In genomic region chr16:75647138-75647491, GRCh38 we compare ENCODE assay signal across 8 cellular contexts. TPM values are rescaled to one million over a fixed set of nuclear protein-coding genes. Genes with fewer than 3 reads are reported as not detected.
DNase-seq lines count a peak whose midpoint lies in the region; ATAC-seq and TF ChIP-seq lines count a peak whose summit lies in the region.

No MANE protein-coding gene starts in this region.

- in situ Hi-C loops in mammary epithelial cell (cut with MboI; ENCODE audit: low sequenced_read_pairs in 2 of 2): loop anchor here in 1 of 2 donors (10.0 kb wide), 1 partner anchor 108 kb away; no protein-coding TSS in a partner anchor

- peak overlapping the region; percentile 98 for H4K8ac ChIP-seq in mesenchymal stem cell (ENCODE audit: low read length)

- peak overlapping the region; percentile 82 for H3K27ac ChIP-seq in mammary epithelial cell (ENCODE audit: insufficient read depth, low read depth, low read length)
- peak overlapping the region; percentile 80 for H3K27ac ChIP-seq in mesenchymal stem cell (ENCODE audit: low read length, poor library complexity, severe bottlenecking)
- H3K27ac ChIP-seq in aorta (ENCODE audit: low read depth in 1 of 2, low read length in 2 of 2): peak overlapping the region; percentile 3 to 22

- whole genome bisulfite sequencing in mammary epithelial cell (ENCODE audit: low coverage, missing lambda C conversion rate): 2% methylated on average over 15 of the region's 17 CpGs
- 0% methylated on average over 17 of the region's 17 CpGs for whole genome bisulfite sequencing in mesenchymal stem cell
- whole genome bisulfite sequencing in aorta, 2 donors: 0% methylated on average over 17 of the region's 17 CpGs

- intact Hi-C loops in mammary epithelial cell (cut with micrococcal nuclease): loop anchor here (2.0 to 10.0 kb wide), 3 partner anchors 24 to 1538 kb away; partner anchors contain the start of genes ADAT1 and GABARAPL2
- intact Hi-C loops in aorta (cut with DNase I): loop anchor here in 1 of 2 donors (1.0 kb wide), 1 partner anchor 24 kb away; the partner anchor contains the start of gene ADAT1

- H2BK15ac ChIP-seq in mesenchymal stem cell (ENCODE audit: low read depth, poor library complexity, severe bottlenecking): no peak overlapping the region

- H3K14ac ChIP-seq in mesenchymal stem cell (ENCODE audit: low read length in 2 of 2): peak overlapping the region in 1 of 2 experiments; percentile 3

- H2AFZ ChIP-seq in mammary epithelial cell (ENCODE audit: low read depth, low read length) (peak overlapping the region; percentile 87), mesenchymal stem cell (ENCODE audit: low read depth, low read length) (no peak overlapping the region)

- no peak overlapping the region for H2AK5ac ChIP-seq in mesenchymal stem cell (ENCODE audit: low read length, severe bottlenecking)

- POLR2A ChIA-PET in BJ (lab: Charles Lee): interaction anchor here (0.7 to 1.0 kb wide), 2 partner anchors 24 to 213 kb away, joined by 3 to 8 read pairs; partner anchors contain the start of gene ADAT1

- ATAC-seq in GM21360 (IDR thresholded peaks at IDR 0.05; ENCODE audit: unreplicated experiment) (peak; percentile 17), HG03575 (IDR thresholded peaks at IDR 0.05; ENCODE audit: extremely low read depth, insufficient number of reproducible peaks, low FRiP score, unreplicated experiment) (peak; percentile 3), aorta (ENCODE audit: low FRiP score) (peak; percentile 58)

- no peaks in the 10 kb centered on the region for H3K27me3 ChIP-seq in BJ (ENCODE audit: control insufficient read depth, insufficient read depth, low read length)
- H3K27me3 ChIP-seq in mammary epithelial cell (ENCODE audit: insufficient read depth, low read length): no peaks in the 10 kb centered on the region
- H3K27me3 ChIP-seq in mesenchymal stem cell (ENCODE audit: control insufficient read depth in 1 of 2, insufficient read depth in 1 of 2, low read length in 2 of 2): no peaks in the 10 kb centered on the region
- H3K27me3 ChIP-seq in aorta (ENCODE audit: control insufficient read depth in 1 of 2, insufficient read depth in 2 of 2, low read length in 1 of 2): no peaks in the 10 kb centered on the region

- DNase-seq in BJ (ENCODE audit: low read depth) (no peak), mammary epithelial cell (no peak), mesenchymal stem cell (no peak), aorta (no peak), KG1 (lab: John Stamatoyannopoulos, UW) (no peak)
- DNase-seq in stimulated activated CD4-positive, alpha-beta T cell treated with anti-CD3 and anti-CD28 coated beads, Interleukin-4, amount 100 ng/mL, for 1 hour: no peak

- H3K9me3 ChIP-seq in mammary epithelial cell (replicated peaks; ENCODE audit: insufficient read depth, low read length) (no peaks in the 10 kb centered on the region), mesenchymal stem cell (ENCODE audit: control insufficient read depth, low read length) (no peaks in the 10 kb centered on the region), aorta (ENCODE audit: control insufficient read depth, low read length) (no peaks in the 10 kb centered on the region)

- peak overlapping the region; percentile 19 to 68 for H3K4ac ChIP-seq in mesenchymal stem cell (ENCODE audit: low read depth in 1 of 2, low read length in 2 of 2)

- CTCF ChIA-PET in BJ (lab: Yijun Ruan, JAX) (interaction anchor here (0.8 to 1.1 kb wide), 3 partner anchors 10 to 176 kb away, joined by 3 to 4 read pairs (median 4); no protein-coding TSS in a partner anchor), mammary epithelial cell (lab: Charles Lee; ENCODE audit: low non-redundant PET) (interaction anchor here (0.8 kb wide), 1 partner anchor 117 kb away, joined by 5 read pairs; no protein-coding TSS in a partner anchor)

- peaks cover 98% of the 10 kb centered on the region for H3K79me2 ChIP-seq in mammary epithelial cell (ENCODE audit: insufficient read depth, low read length)

- H2BK5ac ChIP-seq in mesenchymal stem cell (ENCODE audit: low read depth, low read length, poor library complexity, severe bottlenecking): peak overlapping the region; percentile 69

- H2BK12ac ChIP-seq in mesenchymal stem cell (ENCODE audit: low read length in 2 of 2): no peak overlapping the region

- H3K4me2 ChIP-seq in mammary epithelial cell (ENCODE audit: insufficient read depth, low read depth, low read length): peak overlapping the region; percentile 76
- peak overlapping the region; percentile 82 for H3K4me2 ChIP-seq in mesenchymal stem cell (ENCODE audit: low read length, poor library complexity, severe bottlenecking)

- BruUV-seq in mammary epithelial cell (replicated peaks; lab: Mats Ljungman, UMichigan): TSS peak; percentile 57

- H3K9ac ChIP-seq in mammary epithelial cell (ENCODE audit: insufficient read depth, low read length): peak overlapping the region; percentile 90
- H3K9ac ChIP-seq in mesenchymal stem cell (ENCODE audit: low read length): peak overlapping the region; percentile 100

- H3K4me3 ChIP-seq in BJ (ENCODE audit: low read depth, low read length): peak overlapping the region; percentile 96
- peak overlapping the region; percentile 88 to 95 (median 92) for H3K4me3 ChIP-seq in mammary epithelial cell (replicated peaks in 1 of 3; ENCODE audit: insufficient read depth in 1 of 3, low read depth in 2 of 3, low read length in 3 of 3)
- H3K4me3 ChIP-seq in mesenchymal stem cell (ENCODE audit: insufficient read depth in 1 of 2, low read depth in 1 of 2, low read length in 2 of 2): peak overlapping the region; percentile 87 to 99
- H3K4me3 ChIP-seq in aorta (ENCODE audit: low read length in 2 of 2): peak overlapping the region; percentile 80 to 100

- peaks cover 4% of the 10 kb centered on the region for H3K79me1 ChIP-seq in mesenchymal stem cell (replicated peaks; ENCODE audit: low read length, poor library complexity, severe bottlenecking)

- peaks cover 2% of the 10 kb centered on the region; the same call in 1 of the 2 replicates for H3K36me3 ChIP-seq in BJ (ENCODE audit: control insufficient read depth, insufficient read depth, low read length)
- H3K36me3 ChIP-seq in mammary epithelial cell (ENCODE audit: insufficient read depth, low read length): no peaks in the 10 kb centered on the region
- peaks cover 12 to 30% of the 10 kb centered on the region in 2 experiments for H3K36me3 ChIP-seq in mesenchymal stem cell (ENCODE audit: control insufficient read depth in 1 of 2, insufficient read depth in 2 of 2, low read depth in 1 of 2, low read length in 2 of 2)
- peaks cover 1 to 2% of the 10 kb centered on the region in 2 donors for H3K36me3 ChIP-seq in aorta (ENCODE audit: control insufficient read depth in 1 of 2, insufficient read depth in 2 of 2, low read length in 1 of 2)

- H3K18ac ChIP-seq in mesenchymal stem cell (ENCODE audit: low read depth in 1 of 2, low read length in 2 of 2): peak overlapping the region; percentile 73 to 96

- dilution Hi-C loops in mammary epithelial cell (cut with HindIII; ENCODE audit: low sequenced_read_pairs): no loop called here

- peak overlapping the region; percentile 90 for H4K91ac ChIP-seq in mesenchymal stem cell (ENCODE audit: low read length)

- TF ChIP-seq CTCF in BJ (IDR thresholded peaks at IDR 0.05; ENCODE audit: insufficient read depth, low read depth, low read length) (no peak), mammary epithelial cell (conservative IDR thresholded peaks at IDR 0.05 in 1 of 2, IDR thresholded peaks at IDR 0.05 in 1 of 2; ENCODE audit: extremely low read depth in 1 of 2, insufficient read depth in 1 of 2, low read depth in 1 of 2, low read length in 2 of 2) (no peak)

- H3K4me1 ChIP-seq in mammary epithelial cell (ENCODE audit: insufficient read depth, low read length) (peaks cover 25% of the 10 kb centered on the region), mesenchymal stem cell (ENCODE audit: control insufficient read depth, insufficient read depth, low read depth, low read length) (peaks cover 17% of the 10 kb centered on the region), aorta (ENCODE audit: control insufficient read depth in 1 of 2, insufficient read depth in 2 of 2, low read length in 2 of 2) (peaks cover 3 to 5% of the 10 kb centered on the region in 2 donors)

- H3K23ac ChIP-seq in mesenchymal stem cell (ENCODE audit: low read length in 2 of 2): no peak overlapping the region

- no peak overlapping the region for H2BK120ac ChIP-seq in mesenchymal stem cell (ENCODE audit: low read depth, low read length)

- no peaks in the 10 kb centered on the region for H4K20me1 ChIP-seq in mammary epithelial cell (ENCODE audit: insufficient read depth, low read length)

RNA-seq across cellular contexts. Expression of gene KARS1, which starts 0.3 kb away (rescaled TPM):
- polyA plus RNA-seq in BJ (2011; rRNA removed) (118 and 170 TPM in 2 replicates), mammary epithelial cell (165 TPM), aorta (10 to 100 TPM; 64.4 to 73.2 TPM)
- 38.6 and 42.4 TPM in 2 replicates for polyA minus RNA-seq in BJ (2011; rRNA and poly(A)+ RNA removed)
- total RNA-seq in mammary epithelial cell (100 to 1,000 TPM; 114 to 162 TPM), aorta (10 to 100 TPM; 60.4 to 69.8 TPM)
- 178 TPM for polyA minus RNA-seq in mammary epithelial cell
- polyA plus RNA-seq in mesenchymal stem cell (2013, experiment 1 of 2): 94.4 TPM
- polyA plus RNA-seq in mesenchymal stem cell (2013, experiment 2 of 2): 94.0 TPM

RNA-seq across cellular contexts. Expression of gene TERF2IP, which starts 0.5 kb away (rescaled TPM):
- 19.1 and 28.9 TPM in 2 replicates for polyA plus RNA-seq in BJ (2011; rRNA removed)
- polyA minus RNA-seq in BJ (2011; rRNA and poly(A)+ RNA removed): 6.2 and 7.2 TPM in 2 replicates
- total RNA-seq in mammary epithelial cell: 10 to 100 TPM; 31.7 to 40.3 TPM
- polyA plus RNA-seq in mammary epithelial cell: 15.5 TPM
- 2.8 TPM for polyA minus RNA-seq in mammary epithelial cell
- 44.6 TPM for polyA plus RNA-seq in mesenchymal stem cell (2013, experiment 1 of 2)
- 46.2 TPM for polyA plus RNA-seq in mesenchymal stem cell (2013, experiment 2 of 2)
- 10 to 100 TPM; 59.5 to 66.3 TPM for total RNA-seq in aorta
- polyA plus RNA-seq in aorta: 10 to 100 TPM; 46.5 to 78.3 TPM

RNA-seq across cellular contexts. Expression of gene ADAT1, which starts 24.0 kb away (rescaled TPM):
- polyA plus RNA-seq in BJ (2011; rRNA removed): 18.9 and 26.5 TPM in 2 replicates
- 18.7 and 18.8 TPM in 2 replicates for polyA minus RNA-seq in BJ (2011; rRNA and poly(A)+ RNA removed)
- total RNA-seq in mammary epithelial cell: 10 to 100 TPM; 62.0 to 86.5 TPM
- 36.3 TPM for polyA plus RNA-seq in mammary epithelial cell
- polyA minus RNA-seq in mammary epithelial cell: 23.8 TPM
- polyA plus RNA-seq in mesenchymal stem cell (2013, experiment 1 of 2): 19.7 TPM
- polyA plus RNA-seq in mesenchymal stem cell (2013, experiment 2 of 2): 23.5 TPM
- 10 to 100 TPM; 25.4 to 44.0 TPM for total RNA-seq in aorta
- polyA plus RNA-seq in aorta: 10 to 100 TPM in 1 of 2 donors, 1 to 10 TPM in 1; 7.5 to 19.2 TPM

RNA-seq across cellular contexts. Expression of gene CPHXL2, which starts 29.7 kb away (rescaled TPM):
- polyA plus RNA-seq in BJ (2011; rRNA removed): not detected in 2 replicates
- not detected in 2 replicates for polyA minus RNA-seq in BJ (2011; rRNA and poly(A)+ RNA removed)
- total RNA-seq in mammary epithelial cell: not detected
- not detected for polyA plus RNA-seq in mammary epithelial cell
- not detected for polyA minus RNA-seq in mammary epithelial cell
- not detected for polyA plus RNA-seq in mesenchymal stem cell (2013, experiment 1 of 2)
- not detected for polyA plus RNA-seq in mesenchymal stem cell (2013, experiment 2 of 2)
- not detected for total RNA-seq in aorta
- polyA plus RNA-seq in aorta: not detected

RNA-seq across cellular contexts. Expression of gene DUXB, which starts 54.1 kb away (rescaled TPM):
- polyA plus RNA-seq in BJ (2011; rRNA removed): not detected in 2 replicates
- polyA minus RNA-seq in BJ (2011; rRNA and poly(A)+ RNA removed): not detected in 2 replicates
- total RNA-seq in mammary epithelial cell: not detected
- polyA plus RNA-seq in mammary epithelial cell: not detected
- not detected for polyA minus RNA-seq in mammary epithelial cell
- not detected for polyA plus RNA-seq in mesenchymal stem cell (2013, experiment 1 of 2)
- not detected for polyA plus RNA-seq in mesenchymal stem cell (2013, experiment 2 of 2)
- not detected for total RNA-seq in aorta
- polyA plus RNA-seq in aorta: not detected

Comparison
In these comparisons a context has a peak if more than half of its experiments do, and no peak if none do; other contexts are left out.
1. ATAC-seq: peak in every context shown above with its lines; median percentile 58 in aorta; 17 in GM21360; 3 in HG03575.
2. H3K27ac ChIP-seq: peak in every context shown above with its lines; median percentile 82 in mammary epithelial cell; 80 in mesenchymal stem cell; 12 in aorta.